ENCODE assay signal across 1 cellular context in genomic region chr16:68031951-68032350, GRCh38.
TF ChIP-seq lines count a peak whose summit lies in the region.

No MANE protein-coding gene starts in this region.

TF ChIP-seq in HEK293T, 16 proteins besides CTCF, POLR2A, EP300 and RAD21:
- no peak for TF ChIP-seq ARNT (IDR thresholded peaks at IDR 0.05)
- TF ChIP-seq CTBP1 (IDR thresholded peaks at IDR 0.05; ENCODE audit: borderline replicate concordance): no peak
- TF ChIP-seq TARDBP (IDR thresholded peaks at IDR 0.05): no peak
